Comparison of ENCODE assay signal across 1 cellular context in genomic region chr10:104121485-104122272, GRCh38.
TF ChIP-seq lines count a peak whose summit lies in the region.

Gene SFR1 (plus strand): TSS chr10:104122171. CDS start chr10:104122184, 13 bp downstream.

TF ChIP-seq in HEK293, 187 proteins besides CTCF, POLR2A, EP300 and RAD21 (continued from another document and continues in another):
- TF ChIP-seq PRDM4 (tag by site-specific recombination; IDR thresholded peaks at IDR 0.05): no peak; the same call in 1 of the 2 replicates
- peak; percentile 74 for TF ChIP-seq WT1 (tag by site-specific recombination; IDR thresholded peaks at IDR 0.05)
- TF ChIP-seq ZBTB21 (tag by site-specific recombination; IDR thresholded peaks at IDR 0.05): no peak; the same call in 1 of the 2 replicates
- no peak for TF ChIP-seq ZNF26 (tag by site-specific recombination; IDR thresholded peaks at IDR 0.05)
- TF ChIP-seq ZFP37 (tag by site-specific recombination; IDR thresholded peaks at IDR 0.05): no peak; the same call in 1 of the 2 replicates
- TF ChIP-seq ZNF140 (tag by site-specific recombination; IDR thresholded peaks at IDR 0.05): no peak
- TF ChIP-seq ZSCAN23 (tag by site-specific recombination; IDR thresholded peaks at IDR 0.05): 0 out of 2 replicates have a peak, but pooled peaks have one; percentile 20
- peak; percentile 86 for TF ChIP-seq IKZF3 (tag by site-specific recombination; IDR thresholded peaks at IDR 0.05)
- TF ChIP-seq ZNF510 (tag by site-specific recombination; IDR thresholded peaks at IDR 0.05; ENCODE audit: insufficient replicate concordance): no peak
- TF ChIP-seq ZNF624 (tag by site-specific recombination; IDR thresholded peaks at IDR 0.05): no peak
- TF ChIP-seq BCL11B (tag by site-specific recombination; IDR thresholded peaks at IDR 0.05; ENCODE audit: low read depth): no peak
- no peak for TF ChIP-seq ZNF623 (tag by site-specific recombination; IDR thresholded peaks at IDR 0.05)
- no peak for TF ChIP-seq HOXD13 (CRISPR knock-in tag; IDR thresholded peaks at IDR 0.05; ENCODE audit: borderline replicate concordance)
- no peak for TF ChIP-seq ZSCAN5A (tag by site-specific recombination; IDR thresholded peaks at IDR 0.05)
- TF ChIP-seq ZNF704 (tag by site-specific recombination; IDR thresholded peaks at IDR 0.05): no peak
- TF ChIP-seq ZNF530 (tag by site-specific recombination; IDR thresholded peaks at IDR 0.05; ENCODE audit: low read depth): no peak
- TF ChIP-seq ZNF433 (tag by site-specific recombination; IDR thresholded peaks at IDR 0.05; ENCODE audit: low read depth): no peak
- TF ChIP-seq SP7 (tag by site-specific recombination; IDR thresholded peaks at IDR 0.05): peak; percentile 76
- no peak for TF ChIP-seq ZNF473 (tag by site-specific recombination; IDR thresholded peaks at IDR 0.05)
- TF ChIP-seq BCL6B (tag by site-specific recombination; IDR thresholded peaks at IDR 0.05): no peak
- no peak for TF ChIP-seq ZSCAN16 (tag by site-specific recombination; IDR thresholded peaks at IDR 0.05)
- TF ChIP-seq YY1 (tag by site-specific recombination; IDR thresholded peaks at IDR 0.05): peak; percentile 79; the same call in 1 of the 2 replicates
- TF ChIP-seq ZNF837 (tag by site-specific recombination; IDR thresholded peaks at IDR 0.05): no peak
- TF ChIP-seq ZNF157 (tag by site-specific recombination; IDR thresholded peaks at IDR 0.05): no peak
- no peak for TF ChIP-seq ZNF423 (tag by site-specific recombination; IDR thresholded peaks at IDR 0.05)
- TF ChIP-seq ZNF324 (tag by site-specific recombination; IDR thresholded peaks at IDR 0.05): peak; percentile 73; the same call in 1 of the 2 replicates
- TF ChIP-seq ZNF664 (tag by site-specific recombination; IDR thresholded peaks at IDR 0.05): no peak
- peak; percentile 63; the same call in 1 of the 2 replicates for TF ChIP-seq ZXDB (tag by site-specific recombination; IDR thresholded peaks at IDR 0.05)
- peak; percentile 62 for TF ChIP-seq KLF17 (tag by site-specific recombination; IDR thresholded peaks at IDR 0.05)
- no peak for TF ChIP-seq MYNN (tag by site-specific recombination; IDR thresholded peaks at IDR 0.05; ENCODE audit: borderline replicate concordance)
- no peak for TF ChIP-seq ZNF555 (tag by site-specific recombination; conservative IDR thresholded peaks at IDR 0.05)
- TF ChIP-seq ZNF580 (tag by site-specific recombination; IDR thresholded peaks at IDR 0.05): no peak
- TF ChIP-seq ZNF311 (tag by site-specific recombination; IDR thresholded peaks at IDR 0.05; ENCODE audit: borderline replicate concordance): no peak
- no peak for TF ChIP-seq GFI1B (tag by site-specific recombination; IDR thresholded peaks at IDR 0.05)
- peak; percentile 84 for TF ChIP-seq ZBTB7A (tag by site-specific recombination; IDR thresholded peaks at IDR 0.05; ENCODE audit: low read depth)
- TF ChIP-seq ZNF398 (tag by site-specific recombination; IDR thresholded peaks at IDR 0.05): peak; percentile 88
- no peak for TF ChIP-seq ZNF239 (tag by site-specific recombination; IDR thresholded peaks at IDR 0.05)
- no peak for TF ChIP-seq ZNF548 (tag by site-specific recombination; IDR thresholded peaks at IDR 0.05)
- TF ChIP-seq ZNF266 (tag by site-specific recombination; IDR thresholded peaks at IDR 0.05; ENCODE audit: low read depth): no peak
- TF ChIP-seq KLF9 (tag by site-specific recombination; IDR thresholded peaks at IDR 0.05; ENCODE audit: low read depth): peak; percentile 62
- TF ChIP-seq MEIS1 (CRISPR knock-in tag; IDR thresholded peaks at IDR 0.05; ENCODE audit: borderline replicate concordance): no peak
- TF ChIP-seq ZNF488 (tag by site-specific recombination; IDR thresholded peaks at IDR 0.05): no peak
- TF ChIP-seq ZNF341 (tag by site-specific recombination; IDR thresholded peaks at IDR 0.05; ENCODE audit: low read depth): peak; percentile 92
- no peak for TF ChIP-seq ZNF514 (tag by site-specific recombination; IDR thresholded peaks at IDR 0.05)
- no peak for TF ChIP-seq ZNF621 (tag by site-specific recombination; IDR thresholded peaks at IDR 0.05)
- TF ChIP-seq ZBTB17 (tag by site-specific recombination; IDR thresholded peaks at IDR 0.05): peak; percentile 82
- TF ChIP-seq TRIM28 (IDR thresholded peaks at IDR 0.05; ENCODE audit: borderline replicate concordance, low read length): no peak
- no peak for TF ChIP-seq ZNF146 (tag by site-specific recombination; IDR thresholded peaks at IDR 0.05)
- TF ChIP-seq ZFP69B (tag by site-specific recombination; IDR thresholded peaks at IDR 0.05): no peak
- TF ChIP-seq ZNF670 (tag by site-specific recombination; IDR thresholded peaks at IDR 0.05; ENCODE audit: low read depth): no peak
- no peak for TF ChIP-seq ZNF48 (tag by site-specific recombination; IDR thresholded peaks at IDR 0.05)
- TF ChIP-seq ZBTB8A (tag by site-specific recombination; IDR thresholded peaks at IDR 0.05): peak; percentile 97
- no peak for TF ChIP-seq ZNF292 (tag by site-specific recombination; IDR thresholded peaks at IDR 0.05; ENCODE audit: borderline replicate concordance, low read depth)
- peak; percentile 44; the same call in 1 of the 2 replicates for TF ChIP-seq ZNF449 (tag by site-specific recombination; IDR thresholded peaks at IDR 0.05)
- TF ChIP-seq ATF2 (tag by site-specific recombination; IDR thresholded peaks at IDR 0.05; ENCODE audit: low read depth): no peak
- TF ChIP-seq KLF7 (tag by site-specific recombination; IDR thresholded peaks at IDR 0.05; ENCODE audit: borderline replicate concordance): peak; percentile 62; the same call in 1 of the 2 replicates
